ENCODE assay signal across 8 cellular contexts in genomic region chr1:155140630-155140953, GRCh38. TPM values are rescaled to one million over a fixed set of nuclear protein-coding genes. Genes with fewer than 3 reads are reported as not detected.
DNase-seq lines count a peak whose midpoint lies in the region; ATAC-seq and TF ChIP-seq lines count a peak whose summit lies in the region.

No MANE protein-coding gene starts in this region.

- peak overlapping the region; percentile 97 for H3K4me3 Mint-ChIP-seq in progenitor cell of endocrine pancreas (ENCODE audit: low read depth)

- H3K4me1 Mint-ChIP-seq in progenitor cell of endocrine pancreas (ENCODE audit: low read depth): peaks cover 13% of the 10 kb centered on the region

- peaks cover 1% of the 10 kb centered on the region for H3K36me3 Mint-ChIP-seq in progenitor cell of endocrine pancreas (ENCODE audit: insufficient read depth)

- no peak for DNase-seq in RWPE2 (ENCODE audit: low spot score)
- DNase-seq in esophagus muscularis mucosa (ENCODE audit: extremely low spot score): no peak
- no peak for DNase-seq in progenitor cell of endocrine pancreas (ENCODE audit: low spot score, unreplicated experiment)
- no peak for DNase-seq in middle frontal gyrus (ENCODE audit: extremely low spot score, low spot score)
- DNase-seq in NCI-H524 (lab: John Stamatoyannopoulos, UW): no peak

- intact Hi-C loops in esophagus muscularis mucosa (cut with DNase I): no loop called here

- H3K4me1 ChIP-seq in ES-I3 (ENCODE audit: insufficient read depth, low read length): peaks cover 6% of the 10 kb centered on the region; the same call in 1 of the 2 replicates
- no peaks in the 10 kb centered on the region for H3K4me1 ChIP-seq in RWPE2 (ENCODE audit: insufficient read depth, poor library complexity, severe bottlenecking)
- H3K4me1 ChIP-seq in esophagus muscularis mucosa: peaks cover 26 to 43% (median 39%) of the 10 kb centered on the region in 4 donors

- H3K27me3 ChIP-seq in RWPE2 (ENCODE audit: insufficient read depth, poor library complexity, severe bottlenecking) (no peaks in the 10 kb centered on the region), esophagus muscularis mucosa (peaks cover 0 to 8% (median 0%) of the 10 kb centered on the region in 4 donors)

- H3K27ac ChIP-seq in RWPE2 (ENCODE audit: poor library complexity, severe bottlenecking): peak overlapping the region; percentile 86
- peak overlapping the region; percentile 83 to 92 (median 92) for H3K27ac ChIP-seq in esophagus muscularis mucosa (replicated peaks in 1 of 4)

- H3K36me3 ChIP-seq in ES-I3 (ENCODE audit: insufficient read depth, low read length) (no peaks in the 10 kb centered on the region), RWPE2 (ENCODE audit: low read depth) (peaks cover 11% of the 10 kb centered on the region), esophagus muscularis mucosa (peaks cover 0 to 13% (median 8%) of the 10 kb centered on the region in 4 donors)

- peak overlapping the region; percentile 79 for H3K9ac ChIP-seq in ES-I3 (ENCODE audit: low read depth, low read length)

- TF ChIP-seq EP300 in esophagus muscularis mucosa (IDR thresholded peaks at IDR 0.05): no peak

- peak overlapping the region; percentile 95 for H3K27ac Mint-ChIP-seq in progenitor cell of endocrine pancreas

- no peaks in the 10 kb centered on the region for H3K9me3 Mint-ChIP-seq in progenitor cell of endocrine pancreas (ENCODE audit: low read depth)

- TF ChIP-seq POLR2A in esophagus muscularis mucosa (IDR thresholded peaks at IDR 0.05; ENCODE audit: low read depth): no peak

- ATAC-seq in RWPE2 (ENCODE audit: low read depth): no peak
- no peak for ATAC-seq in HG03095 (IDR thresholded peaks at IDR 0.05; ENCODE audit: unreplicated experiment)
- no peak for ATAC-seq in GM19023 (IDR thresholded peaks at IDR 0.05; ENCODE audit: unreplicated experiment)

- WGBS in esophagus muscularis mucosa: 9% methylated on average over 11 of the region's 11 CpGs

- no peak for TF ChIP-seq CTCF in RWPE2 (IDR thresholded peaks at IDR 0.05; ENCODE audit: poor library complexity, severe bottlenecking)
- TF ChIP-seq CTCF in esophagus muscularis mucosa (IDR thresholded peaks at IDR 0.05): no peak
- TF ChIP-seq CTCF in progenitor cell of endocrine pancreas (IDR thresholded peaks at IDR 0.05; ENCODE audit: unreplicated experiment): no peak

- H3K9me3 ChIP-seq in ES-I3 (ENCODE audit: control insufficient read depth, insufficient read depth, low read length) (no peaks in the 10 kb centered on the region), RWPE2 (ENCODE audit: severe bottlenecking) (no peaks in the 10 kb centered on the region), esophagus muscularis mucosa (no peaks in the 10 kb centered on the region)

- H3K4me3 ChIP-seq in RWPE2 (ENCODE audit: severe bottlenecking) (peak overlapping the region; percentile 61), esophagus muscularis mucosa (peak overlapping the region; percentile 72 to 97 (median 86))

- peaks cover 17% of the 10 kb centered on the region for H3K27me3 Mint-ChIP-seq in progenitor cell of endocrine pancreas

RNA-seq across cellular contexts. Expression of gene DPM3, which starts 0.3 kb away (rescaled TPM):
- total RNA-seq in esophagus muscularis mucosa (100 to 1,000 TPM in 2 of 4 donors, 10 to 100 TPM in 2; 54.5 to 176 (median 80.6) TPM), progenitor cell of endocrine pancreas (45.6 and 49.3 TPM in 2 replicates)

RNA-seq across cellular contexts. Expression of gene SLC50A1, which starts 4.9 kb away (rescaled TPM):
- total RNA-seq in esophagus muscularis mucosa (10 to 100 TPM; 13.3 to 18.7 (median 15.2) TPM), progenitor cell of endocrine pancreas (33.3 and 35.5 TPM in 2 replicates)

RNA-seq across cellular contexts. Expression of gene EFNA1, which starts 12.9 kb away (rescaled TPM):
- total RNA-seq in esophagus muscularis mucosa (10 to 100 TPM; 11.2 to 37.3 (median 27.5) TPM), progenitor cell of endocrine pancreas (22.1 and 22.2 TPM in 2 replicates)

RNA-seq across cellular contexts. Expression of gene KRTCAP2, which starts 32.5 kb away (rescaled TPM):
- total RNA-seq in esophagus muscularis mucosa (100 to 1,000 TPM in 2 of 4 donors, 10 to 100 TPM in 2; 76.0 to 146 (median 108) TPM), progenitor cell of endocrine pancreas (146 and 149 TPM in 2 replicates)

RNA-seq across cellular contexts. Expression of gene TRIM46, which starts 33.1 kb away (rescaled TPM):
- total RNA-seq in esophagus muscularis mucosa (1 to 10 TPM in 1 of 4 donors, under 1 TPM in 2, not detected in 1; 0.13 to 1.7 (median 0.17) TPM), progenitor cell of endocrine pancreas (21.1 and 25.7 TPM in 2 replicates)
